33 cellular contexts compared by ENCODE assay signal in the genomic region with DNA sequence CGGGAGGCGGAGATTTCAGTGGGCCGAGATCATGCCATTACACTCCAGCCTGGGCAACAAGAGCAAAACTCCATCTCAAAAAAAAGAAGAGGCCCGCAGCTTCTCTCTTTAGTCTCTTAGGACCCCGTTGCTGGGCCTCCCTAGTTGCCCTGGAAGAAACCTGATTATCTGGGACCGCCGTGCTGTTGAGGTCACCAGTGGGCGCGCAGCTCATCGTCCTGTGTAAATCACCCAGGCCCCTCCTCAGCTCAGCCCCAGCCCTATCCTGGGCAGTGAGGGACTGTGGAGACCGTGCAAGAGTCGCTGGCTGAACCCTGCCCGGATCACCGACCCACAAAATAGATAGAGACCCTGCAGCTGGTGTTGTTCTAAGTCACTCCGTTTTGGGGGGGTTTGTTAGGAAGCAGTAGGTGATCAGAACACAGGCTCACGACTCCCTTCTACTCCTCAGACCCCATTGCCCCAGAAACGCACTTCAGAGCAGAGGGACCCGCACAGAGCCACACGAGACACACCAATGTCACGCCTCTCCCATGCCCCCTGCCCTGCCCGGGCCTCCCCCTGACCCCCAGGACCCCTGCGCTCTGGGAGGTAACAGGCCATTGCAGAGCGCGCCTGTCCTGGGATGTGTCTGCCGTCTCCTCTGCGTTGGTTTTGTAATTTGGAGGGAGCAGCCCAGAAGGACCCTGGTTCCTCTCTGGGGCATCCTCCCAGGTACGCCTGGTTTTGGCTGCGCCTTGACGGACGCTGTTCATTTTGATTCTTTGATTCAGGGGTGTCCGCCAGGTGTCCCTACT.
"Had no signal": no experiment of that assay in that cellular context is flagged by ENCODE, and none has a peak within 500 bp of the region (broad histone marks: within the 10 kb centered on the region; RNA-seq: fewer than 3 reads in every experiment).

No MANE protein-coding gene starts in this region.

- H3K27me3 Mint-ChIP-seq: activated CD4-positive, alpha-beta T cell treated with anti-CD3 and anti-CD28 coated beads for 36 hours; activated CD4-positive, alpha-beta T cell treated with anti-CD3 and anti-CD28 coated beads, Interleukin-2, amount 10 ng/mL, durations not matched to agents 7 days and 5 days had no signal

- H3K4me1 ChIP-seq: Peyer's patch had no signal

- H3K27ac Mint-ChIP-seq: activated CD4-positive, alpha-beta T cell treated with anti-CD3 and anti-CD28 coated beads for 36 hours; activated CD4-positive, alpha-beta T cell treated with anti-CD3 and anti-CD28 coated beads, Interleukin-2, amount 10 ng/mL, durations not matched to agents 7 days and 5 days; activated CD8-positive, alpha-beta T cell treated with anti-CD3 and anti-CD28 coated beads, Interleukin-2, amount 10 ng/mL, durations not matched to agents 7 days and 5 days; activated naive CD4-positive, alpha-beta T cell treated with anti-CD3 and anti-CD28 coated beads for 36 hours; activated naive CD8-positive, alpha-beta T cell; activated T-cell treated with anti-CD3 and anti-CD28 coated beads, Interleukin-2, amount 50 U/mL, for 24 hours; activated T-helper 2 cell treated with anti-CD3 and anti-CD28 coated beads, Interferon-gamma antibody, Interleukin-2, Interleukin-4, amounts not matched to agents 10 μg/mL and 5 μg/mL and 100 μg/mL, durations not matched to agents 14 hours and 24 hours and 36 hours; T-helper 1 cell treated with Interleukin-12 subunit alpha and Interleukin-12 subunit beta and Interleukin-4 antibody, amounts not matched to agents 30 μg/mL and 1 μg/mL, for 36 hours; T-helper 2 cell treated with Interferon-gamma antibody and Interleukin-4, amounts not matched to agents 5 μg/mL and 100 μg/mL, for 36 hours; WTC11 had no signal

- H3K36me3 Mint-ChIP-seq: activated naive CD8-positive, alpha-beta T cell; WTC11 had no signal

- H3K9me3 ChIP-seq: Peyer's patch had no signal

- DNase-seq: activated CD4-positive, alpha-beta T cell treated with anti-CD3 and anti-CD28 coated beads for 36 hours; activated CD4-positive, alpha-beta T cell treated with anti-CD3 and anti-CD28 coated beads, Interleukin-2, amount 10 ng/mL, durations not matched to agents 7 days and 5 days; activated CD4-positive, alpha-beta T cell treated with anti-CD3 and anti-CD28 coated beads, Interleukin-2, amount 50 U/mL, for 48 hours; activated CD8-positive, alpha-beta T cell treated with anti-CD3 and anti-CD28 coated beads, Interleukin-2, amount 10 ng/mL, durations not matched to agents 7 days and 5 days; activated gamma-delta T cell; activated naive CD4-positive, alpha-beta T cell treated with anti-CD3 and anti-CD28 coated beads for 36 hours; activated T-cell treated with anti-CD3 and anti-CD28 coated beads, Interleukin-2, amount 50 U/mL, for 24 hours; amniotic stem cell; aorta; brain microvascular endothelial cell; central memory CD4-positive, alpha-beta T cell; NCI-H1092 treated with DMSO at 0.1 percent for 48 hours; NCI-H1417; NCI-H146; NCI-H187; NCI-H2029 treated with DMSO at 0.1 percent for 48 hours; NCI-H2107; NCI-H2171; NCI-H510A; NCI-H526; NCI-H748 treated with DMSO at 0.1 percent for 48 hours; NK-92 treated with Interleukin-12 subunit alpha and Interleukin-12 subunit beta, amount 100 ng/mL, for 24 hours; PC-3; RPMI8226 had no signal

- H3K4me3 Mint-ChIP-seq: activated CD4-positive, alpha-beta T cell treated with anti-CD3 and anti-CD28 coated beads for 36 hours; activated CD4-positive, alpha-beta T cell treated with anti-CD3 and anti-CD28 coated beads, Interleukin-2, amount 10 ng/mL, durations not matched to agents 7 days and 5 days; activated CD8-positive, alpha-beta T cell treated with anti-CD3 and anti-CD28 coated beads, Interleukin-2, amount 10 ng/mL, durations not matched to agents 7 days and 5 days; activated naive CD4-positive, alpha-beta T cell treated with anti-CD3 and anti-CD28 coated beads for 36 hours; activated naive CD8-positive, alpha-beta T cell; activated T-cell treated with anti-CD3 and anti-CD28 coated beads, Interleukin-2, amount 50 U/mL, for 24 hours; T-helper 1 cell treated with Interleukin-12 subunit alpha and Interleukin-12 subunit beta and Interleukin-4 antibody, amounts not matched to agents 30 μg/mL and 1 μg/mL, for 36 hours; T-helper 2 cell treated with Interferon-gamma antibody and Interleukin-4, amounts not matched to agents 5 μg/mL and 100 μg/mL, for 36 hours; WTC11 had no signal

- H3K27me3 ChIP-seq: Peyer's patch had no signal

- H3K9me3 Mint-ChIP-seq: activated CD4-positive, alpha-beta T cell treated with anti-CD3 and anti-CD28 coated beads, Interleukin-2, amount 10 ng/mL, durations not matched to agents 7 days and 5 days; activated naive CD4-positive, alpha-beta T cell treated with anti-CD3 and anti-CD28 coated beads for 36 hours; activated T-cell treated with anti-CD3 and anti-CD28 coated beads, Interleukin-2, amount 50 U/mL, for 24 hours; activated T-helper 2 cell treated with anti-CD3 and anti-CD28 coated beads, Interferon-gamma antibody, Interleukin-2, Interleukin-4, amounts not matched to agents 10 μg/mL and 5 μg/mL and 100 μg/mL, durations not matched to agents 14 hours and 24 hours and 36 hours; T-helper 1 cell treated with Interleukin-12 subunit alpha and Interleukin-12 subunit beta and Interleukin-4 antibody, amounts not matched to agents 30 μg/mL and 1 μg/mL, for 36 hours; T-helper 2 cell treated with Interferon-gamma antibody and Interleukin-4, amounts not matched to agents 5 μg/mL and 100 μg/mL, for 36 hours had no signal

- H3K4me3 ChIP-seq: K562, Peyer's patch had no signal

- H3K36me3 ChIP-seq: brain microvascular endothelial cell, Peyer's patch had no signal

- ATAC-seq: activated CD4-positive, alpha-beta T cell treated with anti-CD3 and anti-CD28 coated beads for 36 hours; activated CD4-positive, CD25-positive, alpha-beta regulatory T cell treated with anti-CD3 and anti-CD28 coated beads, Interleukin-2, amount 50 U/mL, for 24 hours; activated CD8-positive, alpha-beta T cell treated with anti-CD3 and anti-CD28 coated beads, Interleukin-2, amount 10 ng/mL, durations not matched to agents 7 days and 5 days; K562; PC-3; Right ventricle myocardium inferior; WTC11 had no signal

- H3K4me1 Mint-ChIP-seq: activated CD4-positive, alpha-beta T cell treated with anti-CD3 and anti-CD28 coated beads for 36 hours; activated CD4-positive, alpha-beta T cell treated with anti-CD3 and anti-CD28 coated beads, Interleukin-2, amount 10 ng/mL, durations not matched to agents 7 days and 5 days; WTC11 had no signal

- H3K27ac ChIP-seq: brain microvascular endothelial cell, Peyer's patch had no signal
